15 cellular contexts compared by ENCODE assay signal in genomic region chr9:127399736-127400269, GRCh38. TPM values are rescaled to one million over a fixed set of nuclear protein-coding genes. Genes with fewer than 3 reads are reported as not detected.
DNase-seq lines count a peak whose midpoint lies in the region; ATAC-seq, FAIRE-seq and TF ChIP-seq lines count a peak whose summit lies in the region.
"Had no signal": no experiment of that assay in that cellular context is flagged by ENCODE, and none has a peak within 500 bp of the region (broad histone marks: within the 10 kb centered on the region; RNA-seq: fewer than 3 reads in every experiment).

No MANE protein-coding gene starts in this region.

- H3K36me3 Mint-ChIP-seq in nephron (ENCODE audit: low read depth) (no peaks in the 10 kb centered on the region), type B pancreatic cell (no peaks in the 10 kb centered on the region)
- H3K36me3 Mint-ChIP-seq: CD8-positive, alpha-beta T cell had no signal

- H4K20me1 ChIP-seq in K562 (replicated peaks; ENCODE audit: control insufficient read depth, insufficient read depth, low read length) = peaks cover 4% of the 10 kb centered on the region; the same call in 1 of the 2 replicates

- POLR2A ChIA-PET in K562 (lab: Yijun Ruan, JAX) = interaction anchor here (1.3 to 1.6 kb wide), 2 partner anchors 10 to 51 kb away, joined by 3 to 10 read pairs; no protein-coding TSS in a partner anchor

- TF ChIP-seq EP300 in K562 (IDR thresholded peaks at IDR 0.05; ENCODE audit: low read length) = no peak

- H3K4me1 Mint-ChIP-seq in nephron (no peaks in the 10 kb centered on the region), type B pancreatic cell (ENCODE audit: unreplicated experiment) (no peaks in the 10 kb centered on the region)

- H3K27ac Mint-ChIP-seq in nephron (no peak overlapping the region), type B pancreatic cell (no peak overlapping the region)
- H3K27ac Mint-ChIP-seq: CD14-positive monocyte; CD8-positive, alpha-beta T cell; GM23338; H9 had no signal

- no peak overlapping the region for H3K27ac ChIP-seq in left ventricle myocardium inferior (replicated peaks)
- no peak overlapping the region for H3K27ac ChIP-seq in K562 (ENCODE audit: extremely low read depth, low read depth, low read length)
- H3K27ac ChIP-seq: 22Rv1 had no signal

- H3K4me3 ChIP-seq in left ventricle myocardium inferior (no peak overlapping the region), K562 (no peak overlapping the region)
- H3K4me3 ChIP-seq: GM23338 had no signal

- in situ Hi-C loops in K562 (cut with MboI) = no loop called here

- H3K79me2 ChIP-seq in K562 (ENCODE audit: control insufficient read depth, insufficient read depth, low read length) = no peaks in the 10 kb centered on the region

- ATAC-seq in K562 = no peak
- no peak for ATAC-seq in GM18907 (IDR thresholded peaks at IDR 0.05; ENCODE audit: unreplicated experiment)
- no peak for ATAC-seq in esophagus mucosa
- ATAC-seq: CD8-positive, alpha-beta T cell; GM23338 had no signal

- H3K9me3 ChIP-seq in left ventricle myocardium inferior (replicated peaks) (no peaks in the 10 kb centered on the region), K562 (replicated peaks; ENCODE audit: control insufficient read depth, insufficient read depth, low read depth, low read length) (no peaks in the 10 kb centered on the region)

- H3K9ac ChIP-seq in K562 (ENCODE audit: insufficient read depth in 1 of 2, low read depth in 2 of 2, low read length in 2 of 2) = no peak overlapping the region

- CTCF ChIA-PET in K562 (lab: Yijun Ruan, JAX; ENCODE audit: low intra/inter-chr PET ratio) = no interaction called here

- no peak overlapping the region for H2AFZ ChIP-seq in K562 (ENCODE audit: low read depth, low read length)
- H2AFZ ChIP-seq: GM23338 had no signal

- no peak overlapping the region for H3K4me2 ChIP-seq in K562 (ENCODE audit: insufficient read depth, low read length)
- H3K4me2 ChIP-seq: GM23338 had no signal

- no peaks in the 10 kb centered on the region for H3K27me3 Mint-ChIP-seq in nephron (ENCODE audit: low read depth)
- H3K27me3 Mint-ChIP-seq in type B pancreatic cell = no peaks in the 10 kb centered on the region

- TF ChIP-seq CTCF in left ventricle myocardium inferior (IDR thresholded peaks at IDR 0.05; ENCODE audit: borderline replicate concordance) = no peak
- TF ChIP-seq CTCF in K562 (IDR thresholded peaks at IDR 0.05 in 2 of 3, conservative IDR thresholded peaks at IDR 0.05 in 1 of 3; ENCODE audit: insufficient read depth in 2 of 3, low read depth in 1 of 3, low read length in 3 of 3) = no peak
- TF ChIP-seq CTCF in nephron (IDR thresholded peaks at IDR 0.05; ENCODE audit: unreplicated experiment in 3 of 3) = no peak
- TF ChIP-seq CTCF in type B pancreatic cell (conservative IDR thresholded peaks at IDR 0.05) = no peak

- H3K4me1 ChIP-seq in left ventricle myocardium inferior (peaks cover 28% of the 10 kb centered on the region), K562 (replicated peaks in 1 of 2; ENCODE audit: control insufficient read depth in 2 of 2, insufficient read depth in 2 of 2, low read length in 2 of 2) (peaks cover 17 to 41% of the 10 kb centered on the region in 2 experiments; a peak in 3 of 5 replicates)

- no peak for FAIRE-seq in K562 (lab: Jason Lieb, UNC)

- H3K27me3 ChIP-seq in left ventricle myocardium inferior (ENCODE audit: low read depth) (no peaks in the 10 kb centered on the region), K562 (ENCODE audit: control insufficient read depth in 2 of 2, insufficient read depth in 2 of 2, low read length in 2 of 2) (no peaks in the 10 kb centered on the region; a peak in 1 of 5 replicates)

- no peak for TF ChIP-seq RAD21 in K562 (CRISPR knock-in tag; conservative IDR thresholded peaks at IDR 0.05 in 1 of 2, IDR thresholded peaks at IDR 0.05 in 1 of 2)

- WGBS in K562 (ENCODE audit: insufficient coverage, low coverage, missing lambda C conversion rate) = 88% methylated on average over 13 of the region's 14 CpGs

- H3K9me1 ChIP-seq in K562 (ENCODE audit: control insufficient read depth, insufficient read depth, low read length) = no peaks in the 10 kb centered on the region

- H3K36me3 ChIP-seq in left ventricle myocardium inferior (peaks cover 45% of the 10 kb centered on the region), K562 (ENCODE audit: control insufficient read depth, insufficient read depth, low read length) (no peaks in the 10 kb centered on the region)

- H3K9me3 Mint-ChIP-seq in nephron = no peaks in the 10 kb centered on the region
- no peaks in the 10 kb centered on the region for H3K9me3 Mint-ChIP-seq in type B pancreatic cell
- H3K9me3 Mint-ChIP-seq: CD8-positive, alpha-beta T cell; GM23338; H9 had no signal

- BruUV-seq in K562 (replicated peaks; lab: Mats Ljungman, UMichigan) = no TSS peak

- DNase-seq in cardiac septum (ENCODE audit: low spot score) (peak; percentile 70), left ventricle myocardium inferior (no peak), K562 (ENCODE audit: extremely low read depth in 1 of 4, low spot score in 3 of 4) (no peak), type B pancreatic cell (ENCODE audit: extremely low spot score, unreplicated experiment) (no peak), NCI-H187 (lab: John Stamatoyannopoulos, UW) (no peak)
- DNase-seq: CD8-positive, alpha-beta T cell; DMS53; GF-D8; H9 had no signal

- intact Hi-C loops in cardiac septum (cut with DNase I) = loop anchor here (5.0 kb wide), 2 partner anchors 37 to 178 kb away; no protein-coding TSS in a partner anchor
- intact Hi-C loops in left ventricle myocardium inferior (cut with micrococcal nuclease) = no loop called here
- intact Hi-C loops in K562 (cut with micrococcal nuclease) = loop anchor here (5.0 kb wide), 1 partner anchor 183 kb away; no protein-coding TSS in a partner anchor

- peak overlapping the region; percentile 43 to 62 (median 50) for H3K4me3 Mint-ChIP-seq in nephron
- H3K4me3 Mint-ChIP-seq in type B pancreatic cell = peak overlapping the region; percentile 31
- H3K4me3 Mint-ChIP-seq: CD8-positive, alpha-beta T cell; GM23338 had no signal

- no peak for TF ChIP-seq POLR2A in K562 (conservative IDR thresholded peaks at IDR 0.05)

RNA-seq across cellular contexts. Expression of gene SLC2A8, which starts 2.8 kb away (rescaled TPM):
- total RNA-seq in cardiac septum = 14.5 TPM
- 16.1 TPM for total RNA-seq in left ventricle myocardium inferior
- 9.0 and 31.6 TPM in 2 replicates for total RNA-seq in K562 (2011; cell fraction: chromatin; rRNA removed; ENCODE audit: low replicate concordance)
- total RNA-seq in K562 (2011; cell fraction: nucleolus; rRNA removed) = 24.8 and 24.9 TPM in 2 replicates
- 12.1 and 16.1 TPM in 2 replicates for total RNA-seq in K562 (2011; cell fraction: nucleoplasm; rRNA removed)
- 9.7 and 12.6 TPM in 2 replicates for total RNA-seq in K562 (2014; rRNA removed)
- total RNA-seq in K562 (2014; rRNA removed; fragmentation: Illumina TruSeq; extraction: Trizol) = 1.6 and 2.4 TPM in 2 replicates
- total RNA-seq in K562 (2015; rRNA removed; fragmentation: Illumina TruSeq; extraction: Trizol) = 5.2 and 6.7 TPM in 2 replicates
- total RNA-seq in K562 (2021) = 10.3 and 12.9 TPM in 2 replicates
- 5.4 and 8.1 TPM in 2 replicates for polyA plus RNA-seq in K562 (2011; rRNA removed)
- polyA plus RNA-seq in K562 (2011; cell fraction: cytosol; rRNA removed) = 7.3 and 17.7 TPM in 2 replicates
- polyA plus RNA-seq in K562 (2011; cell fraction: nucleus; rRNA removed) = 22.0 and 29.9 TPM in 2 replicates
- 6.4 and 7.8 TPM in 2 replicates for polyA plus RNA-seq in K562 (2012)
- polyA plus RNA-seq in K562 (2014; fragmentation: Illumina TruSeq; extraction: Trizol) = 3.6 and 6.2 TPM in 2 replicates
- 1 to 10 TPM in 1 of 2 experiments, under 1 TPM in 1; 0.13 to 1.1 TPM for polyA plus RNA-seq in K562 (2014; fragmentation: Nextera tagmentation; extraction: Ambion mirVana)
- 9.9 and 10.4 TPM in 2 replicates for polyA plus RNA-seq in K562 (2014; rRNA removed)
- 2.7 and 2.9 TPM in 2 replicates for polyA minus RNA-seq in K562 (2011; rRNA and poly(A)+ RNA removed)
- 6.7 and 7.1 TPM in 2 replicates for polyA minus RNA-seq in K562 (2011; cell fraction: cytosol; rRNA and poly(A)+ RNA removed)
- polyA minus RNA-seq in K562 (2011; cell fraction: nucleus; rRNA and poly(A)+ RNA removed) = 8.3 and 8.9 TPM in 2 replicates
- total RNA-seq in type B pancreatic cell (ENCODE audit: low replicate concordance) = 40.2 and 53.1 TPM in 2 replicates
- 9.0 TPM for total RNA-seq in esophagus mucosa

RNA-seq across cellular contexts. Expression of gene ZNF79, which starts 24.4 kb away (rescaled TPM):
- total RNA-seq in cardiac septum = 5.5 TPM
- 6.2 TPM for total RNA-seq in left ventricle myocardium inferior
- total RNA-seq in K562 (2011; cell fraction: chromatin; rRNA removed; ENCODE audit: low replicate concordance) = 23.5 and 37.2 TPM in 2 replicates
- total RNA-seq in K562 (2011; cell fraction: nucleolus; rRNA removed) = 21.8 and 28.7 TPM in 2 replicates
- total RNA-seq in K562 (2011; cell fraction: nucleoplasm; rRNA removed) = 13.2 and 19.8 TPM in 2 replicates
- total RNA-seq in K562 (2014; rRNA removed) = 6.0 and 6.6 TPM in 2 replicates
- 5.3 and 5.6 TPM in 2 replicates for total RNA-seq in K562 (2014; rRNA removed; fragmentation: Illumina TruSeq; extraction: Trizol)
- total RNA-seq in K562 (2015; rRNA removed; fragmentation: Illumina TruSeq; extraction: Trizol) = 6.3 and 7.0 TPM in 2 replicates
- total RNA-seq in K562 (2021) = 6.3 and 6.4 TPM in 2 replicates
- polyA plus RNA-seq in K562 (2011; rRNA removed) = 2.7 and 3.4 TPM in 2 replicates
- 2.5 and 2.8 TPM in 2 replicates for polyA plus RNA-seq in K562 (2011; cell fraction: cytosol; rRNA removed)
- 3.9 and 4.7 TPM in 2 replicates for polyA plus RNA-seq in K562 (2011; cell fraction: nucleus; rRNA removed)
- polyA plus RNA-seq in K562 (2012) = 3.0 and 3.1 TPM in 2 replicates
- 4.1 and 4.3 TPM in 2 replicates for polyA plus RNA-seq in K562 (2014; fragmentation: Illumina TruSeq; extraction: Trizol)
- under 1 TPM; 0.62 to 0.70 TPM for polyA plus RNA-seq in K562 (2014; fragmentation: Nextera tagmentation; extraction: Ambion mirVana)
- polyA plus RNA-seq in K562 (2014; rRNA removed) = 3.7 and 5.1 TPM in 2 replicates
- polyA minus RNA-seq in K562 (2011; rRNA and poly(A)+ RNA removed) = 13.0 and 14.1 TPM in 2 replicates
- 5.1 and 5.7 TPM in 2 replicates for polyA minus RNA-seq in K562 (2011; cell fraction: cytosol; rRNA and poly(A)+ RNA removed)
- polyA minus RNA-seq in K562 (2011; cell fraction: nucleus; rRNA and poly(A)+ RNA removed) = 9.2 and 10.7 TPM in 2 replicates
- total RNA-seq in type B pancreatic cell (ENCODE audit: low replicate concordance) = 14.1 and 18.7 TPM in 2 replicates
- total RNA-seq in esophagus mucosa = 3.7 TPM

RNA-seq across cellular contexts. Expression of gene RPL12, which starts 51.4 kb away (rescaled TPM):
- total RNA-seq in cardiac septum (407 TPM), left ventricle myocardium inferior (605 TPM), K562 (2014; rRNA removed) (1,796 and 1,973 TPM in 2 replicates), K562 (2014; rRNA removed; fragmentation: Illumina TruSeq; extraction: Trizol) (2,499 and 2,531 TPM in 2 replicates), K562 (2015; rRNA removed; fragmentation: Illumina TruSeq; extraction: Trizol) (3,220 and 3,261 TPM in 2 replicates), K562 (2021) (1,614 and 1,743 TPM in 2 replicates), type B pancreatic cell (ENCODE audit: low replicate concordance) (1,238 and 1,343 TPM in 2 replicates), esophagus mucosa (1,546 TPM)
- total RNA-seq in K562 (2011; cell fraction: chromatin; rRNA removed; ENCODE audit: low replicate concordance) = 400 and 555 TPM in 2 replicates
- 648 and 678 TPM in 2 replicates for total RNA-seq in K562 (2011; cell fraction: nucleolus; rRNA removed)
- 701 and 1,157 TPM in 2 replicates for total RNA-seq in K562 (2011; cell fraction: nucleoplasm; rRNA removed)
- polyA plus RNA-seq in K562 (2011; rRNA removed) (2,587 and 3,088 TPM in 2 replicates), K562 (2014; fragmentation: Illumina TruSeq; extraction: Trizol) (4,080 and 4,558 TPM in 2 replicates), K562 (2014; fragmentation: Nextera tagmentation; extraction: Ambion mirVana) (1,000 to 10,000 TPM; 2,219 to 2,376 TPM), K562 (2014; rRNA removed) (2,953 and 3,005 TPM in 2 replicates)
- polyA plus RNA-seq in K562 (2011; cell fraction: cytosol; rRNA removed) = 2,689 and 4,292 TPM in 2 replicates
- 951 and 1,340 TPM in 2 replicates for polyA plus RNA-seq in K562 (2011; cell fraction: nucleus; rRNA removed)
- polyA plus RNA-seq in K562 (2012) = 1,770 and 3,341 TPM in 2 replicates
- polyA minus RNA-seq in K562 (2011; rRNA and poly(A)+ RNA removed) = 933 and 1,147 TPM in 2 replicates
- polyA minus RNA-seq in K562 (2011; cell fraction: cytosol; rRNA and poly(A)+ RNA removed) = 732 and 781 TPM in 2 replicates
- polyA minus RNA-seq in K562 (2011; cell fraction: nucleus; rRNA and poly(A)+ RNA removed) = 303 and 594 TPM in 2 replicates

RNA-seq across cellular contexts. Expression of gene LRSAM1, which starts 51.5 kb away (rescaled TPM):
- 24.4 TPM for total RNA-seq in cardiac septum
- 35.4 TPM for total RNA-seq in left ventricle myocardium inferior
- 55.1 and 93.1 TPM in 2 replicates for total RNA-seq in K562 (2011; cell fraction: chromatin; rRNA removed; ENCODE audit: low replicate concordance)
- 44.6 and 44.7 TPM in 2 replicates for total RNA-seq in K562 (2011; cell fraction: nucleolus; rRNA removed)
- 34.8 and 38.2 TPM in 2 replicates for total RNA-seq in K562 (2011; cell fraction: nucleoplasm; rRNA removed)
- 9.0 and 9.9 TPM in 2 replicates for total RNA-seq in K562 (2014; rRNA removed)
- total RNA-seq in K562 (2014; rRNA removed; fragmentation: Illumina TruSeq; extraction: Trizol) = 3.2 and 4.1 TPM in 2 replicates
- total RNA-seq in K562 (2015; rRNA removed; fragmentation: Illumina TruSeq; extraction: Trizol) = 4.6 and 5.5 TPM in 2 replicates
- 16.2 and 16.9 TPM in 2 replicates for total RNA-seq in K562 (2021)
- 4.7 and 6.1 TPM in 2 replicates for polyA plus RNA-seq in K562 (2011; rRNA removed)
- 3.1 and 6.4 TPM in 2 replicates for polyA plus RNA-seq in K562 (2011; cell fraction: cytosol; rRNA removed)
- polyA plus RNA-seq in K562 (2011; cell fraction: nucleus; rRNA removed) = 20.1 and 28.5 TPM in 2 replicates
- 6.8 and 13.7 TPM in 2 replicates for polyA plus RNA-seq in K562 (2012)
- 6.2 and 7.4 TPM in 2 replicates for polyA plus RNA-seq in K562 (2014; fragmentation: Illumina TruSeq; extraction: Trizol)
- under 1 TPM; 0.07 to 0.32 TPM for polyA plus RNA-seq in K562 (2014; fragmentation: Nextera tagmentation; extraction: Ambion mirVana)
- 8.5 and 11.3 TPM in 2 replicates for polyA plus RNA-seq in K562 (2014; rRNA removed)
- 8.0 and 9.1 TPM in 2 replicates for polyA minus RNA-seq in K562 (2011; rRNA and poly(A)+ RNA removed)
- polyA minus RNA-seq in K562 (2011; cell fraction: cytosol; rRNA and poly(A)+ RNA removed) = 5.1 and 7.0 TPM in 2 replicates
- polyA minus RNA-seq in K562 (2011; cell fraction: nucleus; rRNA and poly(A)+ RNA removed) = 14.7 and 16.1 TPM in 2 replicates
- total RNA-seq in type B pancreatic cell (ENCODE audit: low replicate concordance) = 16.0 and 20.6 TPM in 2 replicates
- 13.5 TPM for total RNA-seq in esophagus mucosa
